8 cellular contexts compared by ENCODE assay signal in genomic region chr7:77697535-77697831, GRCh38. TPM values are rescaled to one million over a fixed set of nuclear protein-coding genes. Genes with fewer than 3 reads are reported as not detected.
DNase-seq lines count a peak whose midpoint lies in the region; ATAC-seq and TF ChIP-seq lines count a peak whose summit lies in the region.

No MANE protein-coding gene starts in this region.

- no peaks in the 10 kb centered on the region for H3K27me3 Mint-ChIP-seq in activated CD4-positive, alpha-beta T cell treated with anti-CD3 and anti-CD28 coated beads for 36 hours
- H3K27me3 Mint-ChIP-seq in T-helper 2 cell treated with Interferon-gamma antibody and Interleukin-4, amounts not matched to agents 5 μg/mL and 100 μg/mL, for 36 hours (ENCODE audit: low read depth): no peaks in the 10 kb centered on the region
- no peaks in the 10 kb centered on the region for H3K27me3 Mint-ChIP-seq in neural progenitor cell (ENCODE audit: insufficient read depth, low read depth)

- H3K4me1 Mint-ChIP-seq in activated CD4-positive, alpha-beta T cell treated with anti-CD3 and anti-CD28 coated beads for 36 hours: peaks cover 49% of the 10 kb centered on the region
- H3K4me1 Mint-ChIP-seq in T-helper 2 cell treated with Interferon-gamma antibody and Interleukin-4, amounts not matched to agents 5 μg/mL and 100 μg/mL, for 36 hours (ENCODE audit: low read depth): peaks cover 38% of the 10 kb centered on the region
- H3K4me1 Mint-ChIP-seq in neural progenitor cell: peaks cover 31% of the 10 kb centered on the region

- intact Hi-C loops in activated CD4-positive, alpha-beta T cell treated with anti-CD3 and anti-CD28 coated beads for 36 hours (cut with DNase I, micrococcal nuclease): loop anchor here (2.0 to 5.0 kb wide), 3 partner anchors 61 to 575 kb away; partner anchors contain the start of gene CCDC146 (in 1 of the 2)

- H3K9me3 Mint-ChIP-seq in activated CD4-positive, alpha-beta T cell treated with anti-CD3 and anti-CD28 coated beads for 36 hours (ENCODE audit: low read depth): no peaks in the 10 kb centered on the region
- no peaks in the 10 kb centered on the region for H3K9me3 Mint-ChIP-seq in T-helper 2 cell treated with Interferon-gamma antibody and Interleukin-4, amounts not matched to agents 5 μg/mL and 100 μg/mL, for 36 hours
- peaks cover under 1% of the 10 kb centered on the region for H3K9me3 Mint-ChIP-seq in neural progenitor cell

- POLR2A ChIA-PET in activated CD4-positive, alpha-beta T cell treated with anti-CD3 and anti-CD28 coated beads for 36 hours (lab: Charles Lee): interaction anchor here (1.4 kb wide), 1 partner anchor 9 kb away, joined by 3 read pairs; no protein-coding TSS in a partner anchor

- peaks cover 25% of the 10 kb centered on the region for H3K36me3 Mint-ChIP-seq in activated CD4-positive, alpha-beta T cell treated with anti-CD3 and anti-CD28 coated beads for 36 hours (ENCODE audit: low read depth)
- peaks cover 22% of the 10 kb centered on the region for H3K36me3 Mint-ChIP-seq in T-helper 2 cell treated with Interferon-gamma antibody and Interleukin-4, amounts not matched to agents 5 μg/mL and 100 μg/mL, for 36 hours (ENCODE audit: low read depth)
- peaks cover 16% of the 10 kb centered on the region for H3K36me3 Mint-ChIP-seq in neural progenitor cell

- H3K4me3 Mint-ChIP-seq in activated CD4-positive, alpha-beta T cell treated with anti-CD3 and anti-CD28 coated beads for 36 hours: peak overlapping the region; percentile 99
- H3K4me3 Mint-ChIP-seq in T-helper 2 cell treated with Interferon-gamma antibody and Interleukin-4, amounts not matched to agents 5 μg/mL and 100 μg/mL, for 36 hours: peak overlapping the region; percentile 98
- H3K4me3 Mint-ChIP-seq in neural progenitor cell: peak overlapping the region; percentile 99

- no peak for TF ChIP-seq CTCF in neural progenitor cell (IDR thresholded peaks at IDR 0.05)

- H3K36me3 ChIP-seq in neural progenitor cell: no peaks in the 10 kb centered on the region

- no peak overlapping the region for H3K27ac ChIP-seq in neural progenitor cell

- H3K4me3 ChIP-seq in neural progenitor cell: peak overlapping the region; percentile 94

- peak overlapping the region; percentile 95 for H3K4me2 ChIP-seq in neural progenitor cell

- peaks cover 97% of the 10 kb centered on the region for H3K79me2 ChIP-seq in neural progenitor cell (ENCODE audit: low read depth)

- no peaks in the 10 kb centered on the region for H3K27me3 ChIP-seq in neural progenitor cell

- CTCF ChIA-PET in activated CD4-positive, alpha-beta T cell treated with anti-CD3 and anti-CD28 coated beads for 36 hours (lab: Charles Lee): interaction anchor here (0.7 to 2.2 kb wide), 10 partner anchors 9 to 63 kb away, joined by 3 to 14 read pairs (median 4); no protein-coding TSS in a partner anchor

- peaks cover 52% of the 10 kb centered on the region for H4K20me1 ChIP-seq in neural progenitor cell (ENCODE audit: low read depth)

- ATAC-seq in activated CD4-positive, alpha-beta T cell treated with anti-CD3 and anti-CD28 coated beads for 36 hours: no peak
- ATAC-seq in esophagus mucosa (peak; percentile 58), HG02642 (IDR thresholded peaks at IDR 0.05; ENCODE audit: poor library complexity, unreplicated experiment) (no peak)

- peaks cover 26% of the 10 kb centered on the region for H3K4me1 ChIP-seq in neural progenitor cell

- H2AFZ ChIP-seq in neural progenitor cell (replicated peaks): no peak overlapping the region

- peaks cover 3% of the 10 kb centered on the region for H3F3A ChIP-seq in neural progenitor cell (ENCODE audit: low read depth)

- H3K9ac ChIP-seq in neural progenitor cell: peak overlapping the region; percentile 51

- H3K9me3 ChIP-seq in neural progenitor cell (ENCODE audit: low read depth): no peaks in the 10 kb centered on the region

- H3K27ac Mint-ChIP-seq in activated CD4-positive, alpha-beta T cell treated with anti-CD3 and anti-CD28 coated beads for 36 hours: peak overlapping the region; percentile 94
- H3K27ac Mint-ChIP-seq in T-helper 2 cell treated with Interferon-gamma antibody and Interleukin-4, amounts not matched to agents 5 μg/mL and 100 μg/mL, for 36 hours: peak overlapping the region; percentile 90
- H3K27ac Mint-ChIP-seq in neural progenitor cell: peak overlapping the region; percentile 93

- DNase-seq in activated CD4-positive, alpha-beta T cell treated with anti-CD3 and anti-CD28 coated beads for 36 hours: no peak
- DNase-seq in activated CD4-positive, alpha-beta T cell treated with anti-CD3 and anti-CD28 coated beads, Interleukin-2, amount 50 U/mL, for 1 hour: no peak
- no peak for DNase-seq in T-helper 2 cell treated with Interferon-gamma antibody and Interleukin-4, amounts not matched to agents 5 μg/mL and 100 μg/mL, for 36 hours (ENCODE audit: low spot score)
- DNase-seq in neural progenitor cell (ENCODE audit: low spot score): no peak
- no peak for DNase-seq in NCI-H526 (lab: John Stamatoyannopoulos, UW)
- DNase-seq in SHP77 treated with DMSO at 0.1 percent for 48 hours (lab: John Stamatoyannopoulos, UW): no peak

RNA-seq across cellular contexts. Expression of gene RSBN1L, which starts 1.2 kb away (rescaled TPM):
- total RNA-seq in activated CD4-positive, alpha-beta T cell treated with anti-CD3 and anti-CD28 coated beads for 36 hours: 10 to 100 TPM; 21.0 to 26.3 TPM
- total RNA-seq in esophagus mucosa (9.9 TPM), neural progenitor cell (ENCODE audit: low replicate concordance) (18.4 and 25.0 TPM in 2 replicates)
